1 cellular context compared by ENCODE assay signal in genomic region chr1:226973898-226974543, GRCh38.
TF ChIP-seq lines count a peak whose summit lies in the region.

No MANE protein-coding gene starts in this region.

TF ChIP-seq in HepG2, 621 proteins besides CTCF, POLR2A, EP300 and RAD21 (continued from another document and continues in another):
- TF ChIP-seq AFF4 (CRISPR knock-in tag; IDR thresholded peaks at IDR 0.05), result no peak
- no peak for TF ChIP-seq MEIS2 (CRISPR knock-in tag; IDR thresholded peaks at IDR 0.05)
- peak; percentile 78 for TF ChIP-seq CEBPG (CRISPR knock-in tag; IDR thresholded peaks at IDR 0.05)
- peak; percentile 50 for TF ChIP-seq TEAD3 (CRISPR knock-in tag; optimal IDR thresholded peaks at IDR 0.05; ENCODE audit: borderline replicate concordance)
- TF ChIP-seq SIN3A (IDR thresholded peaks at IDR 0.05; ENCODE audit: borderline replicate concordance, low read depth, low read length), result no peak
- no peak for TF ChIP-seq CREB1 (IDR thresholded peaks at IDR 0.05)
- TF ChIP-seq CREB1 (CRISPR knock-in tag; IDR thresholded peaks at IDR 0.05), result no peak
- TF ChIP-seq ZBTB8A (CRISPR knock-in tag; IDR thresholded peaks at IDR 0.05; ENCODE audit: borderline replicate concordance, low read depth), result no peak
- peak; percentile 23; the same call in 1 of the 2 replicates for TF ChIP-seq CEBPB (IDR thresholded peaks at IDR 0.05; ENCODE audit: borderline replicate concordance, low read depth, low read length)
- TF ChIP-seq TEF (CRISPR knock-in tag; IDR thresholded peaks at IDR 0.05), result 0 out of 2 replicates have a peak, but pooled peaks have one; percentile 36
- no peak for TF ChIP-seq ETS1 (CRISPR knock-in tag; IDR thresholded peaks at IDR 0.05)
- 0 out of 2 replicates have a peak, but pooled peaks have one; percentile 25 for TF ChIP-seq ZNF777 (CRISPR knock-in tag; IDR thresholded peaks at IDR 0.05)
- TF ChIP-seq TBX2 (CRISPR knock-in tag; IDR thresholded peaks at IDR 0.05; ENCODE audit: borderline replicate concordance), result peak; percentile 65; the same call in 1 of the 2 replicates
- peak; percentile 19 for TF ChIP-seq ZNF18 (CRISPR knock-in tag; IDR thresholded peaks at IDR 0.05; ENCODE audit: insufficient replicate concordance)
- TF ChIP-seq ZNF484 (CRISPR knock-in tag; IDR thresholded peaks at IDR 0.05; ENCODE audit: borderline replicate concordance, low read depth), result no peak
- TF ChIP-seq NR0B2 (CRISPR knock-in tag; IDR thresholded peaks at IDR 0.05), result 0 out of 2 replicates have a peak, but pooled peaks have one; percentile 48
- TF ChIP-seq GPN1 (CRISPR knock-in tag; IDR thresholded peaks at IDR 0.05; ENCODE audit: borderline replicate concordance), result no peak
- TF ChIP-seq ZNF773 (CRISPR knock-in tag; IDR thresholded peaks at IDR 0.05; ENCODE audit: borderline replicate concordance), result 0 out of 2 replicates have a peak, but pooled peaks have one; percentile 26
- TF ChIP-seq KAT2B (IDR thresholded peaks at IDR 0.05; ENCODE audit: borderline replicate concordance, low read depth, low read length), result no peak
- 0 out of 2 replicates have a peak, but pooled peaks have one; percentile 85 for TF ChIP-seq SNAI1 (CRISPR knock-in tag; IDR thresholded peaks at IDR 0.05; ENCODE audit: borderline replicate concordance)
- TF ChIP-seq ZNF235 (CRISPR knock-in tag; IDR thresholded peaks at IDR 0.05; ENCODE audit: borderline replicate concordance), result 0 out of 2 replicates have a peak, but pooled peaks have one; percentile 12
- peak; percentile 27 for TF ChIP-seq AGO2 (optimal IDR thresholded peaks at IDR 0.05; ENCODE audit: low read depth, low read length)
- peak; percentile 81 for TF ChIP-seq ZSCAN25 (CRISPR knock-in tag; IDR thresholded peaks at IDR 0.05)
- TF ChIP-seq ZNF746 (CRISPR knock-in tag; IDR thresholded peaks at IDR 0.05), result 0 out of 2 replicates have a peak, but pooled peaks have one; percentile 23
- TF ChIP-seq KAT8 (CRISPR knock-in tag; IDR thresholded peaks at IDR 0.05), result 0 out of 2 replicates have a peak, but pooled peaks have one; percentile 4
- TF ChIP-seq ZNF274 (CRISPR knock-in tag; IDR thresholded peaks at IDR 0.05), result no peak
- 0 out of 2 replicates have a peak, but pooled peaks have one; percentile 9 for TF ChIP-seq PITX1 (CRISPR knock-in tag; IDR thresholded peaks at IDR 0.05)
- 0 out of 4 replicates have a peak, but pooled peaks of 1 of the 2 experiments have one; percentile 39 for TF ChIP-seq HMGXB4 (CRISPR knock-in tag; IDR thresholded peaks at IDR 0.05; ENCODE audit: borderline replicate concordance in 1 of 2, low read depth in 1 of 2)
- no peak for TF ChIP-seq NR1H2 (CRISPR knock-in tag; IDR thresholded peaks at IDR 0.05; ENCODE audit: borderline replicate concordance, low read depth)
- 0 out of 2 replicates have a peak, but pooled peaks have one; percentile 48 for TF ChIP-seq ZNF333 (CRISPR knock-in tag; IDR thresholded peaks at IDR 0.05; ENCODE audit: borderline replicate concordance)
- no peak for TF ChIP-seq ZNF326 (CRISPR knock-in tag; IDR thresholded peaks at IDR 0.05; ENCODE audit: borderline replicate concordance)
- TF ChIP-seq ZNF782 (CRISPR knock-in tag; IDR thresholded peaks at IDR 0.05; ENCODE audit: borderline replicate concordance), result 0 out of 2 replicates have a peak, but pooled peaks have one; percentile 41
- TF ChIP-seq THAP11 (CRISPR knock-in tag; IDR thresholded peaks at IDR 0.05), result 0 out of 2 replicates have a peak, but pooled peaks have one; percentile 5
- peak; percentile 52; the same call in 1 of the 2 replicates for TF ChIP-seq ZFX (CRISPR knock-in tag; IDR thresholded peaks at IDR 0.05; ENCODE audit: low read depth)
- 0 out of 2 replicates have a peak, but pooled peaks have one; percentile 51 for TF ChIP-seq DR1 (CRISPR knock-in tag; IDR thresholded peaks at IDR 0.05)
- TF ChIP-seq ZMYM4 (CRISPR knock-in tag; IDR thresholded peaks at IDR 0.05), result no peak
- no peak for TF ChIP-seq THAP7 (CRISPR knock-in tag; IDR thresholded peaks at IDR 0.05)
- no peak for TF ChIP-seq CHD2 (IDR thresholded peaks at IDR 0.05; ENCODE audit: low read depth, low read length)
- TF ChIP-seq TFAP4 (IDR thresholded peaks at IDR 0.05; ENCODE audit: borderline replicate concordance, low read depth), result no peak
- no peak for TF ChIP-seq HNF1A (IDR thresholded peaks at IDR 0.05; ENCODE audit: low read depth)
- TF ChIP-seq HNF1A (CRISPR knock-in tag; IDR thresholded peaks at IDR 0.05; ENCODE audit: borderline replicate concordance), result no peak
- TF ChIP-seq SOX6 (IDR thresholded peaks at IDR 0.05), result no peak
- TF ChIP-seq SOX6 (CRISPR knock-in tag; IDR thresholded peaks at IDR 0.05), result 0 out of 2 replicates have a peak, but pooled peaks have one; percentile 45
- TF ChIP-seq KLF9 (CRISPR knock-in tag; IDR thresholded peaks at IDR 0.05; ENCODE audit: low read depth), result no peak
